ENCODE assay signal across 21 cellular contexts in the genomic region with DNA sequence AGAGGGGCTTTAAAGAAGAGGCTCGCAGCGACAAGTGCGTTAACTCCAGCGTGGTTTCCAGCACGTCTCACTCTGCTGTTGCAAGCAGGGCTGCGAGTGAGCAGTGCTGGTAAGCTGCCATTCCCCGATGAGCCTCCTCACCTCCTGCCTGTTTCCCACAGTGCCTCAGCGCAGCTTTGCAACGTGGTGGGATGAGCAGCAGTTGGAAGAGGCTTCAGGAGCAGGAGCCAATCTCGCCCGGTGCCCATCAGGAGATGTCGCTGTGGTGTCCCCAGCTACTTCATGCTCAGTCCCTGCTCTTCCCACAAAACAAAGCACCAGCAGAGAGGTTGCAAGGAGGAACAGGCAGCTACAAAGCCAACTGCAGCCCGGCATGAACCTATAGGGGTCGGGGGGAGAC. TPM values are rescaled to one million over a fixed set of nuclear protein-coding genes. Genes with fewer than 3 reads are reported as not detected.
DNase-seq lines count a peak whose midpoint lies in the region; ATAC-seq and TF ChIP-seq lines count a peak whose summit lies in the region.
"Had no signal": no experiment of that assay in that cellular context is flagged by ENCODE, and none has a peak within 500 bp of the region (broad histone marks: within the 10 kb centered on the region; RNA-seq: fewer than 3 reads in every experiment).

No MANE protein-coding gene starts in this region.

- H3T11ph ChIP-seq in H9 (ENCODE audit: low read length) = no peak overlapping the region

- H3K56ac ChIP-seq in H9 (ENCODE audit: insufficient read length, low read depth, low read length) = no peak overlapping the region

- H3K9me3 Mint-ChIP-seq in H9 (no peaks in the 10 kb centered on the region), brain (peaks cover 0 to 6% (median 0%) of the 10 kb centered on the region in 5 experiments)
- H3K9me3 Mint-ChIP-seq: activated CD4-positive, alpha-beta memory T cell treated with anti-CD3 and anti-CD28 coated beads, Interleukin-2, amount 10 ng/mL, durations not matched to agents 7 days and 5 days; dendritic cell treated with granulocyte-macrophage colony-stimulating factor and Interleukin-4, amounts not matched to agents 40 ng/mL and 50 ng/mL, for 4 days had no signal

- no peak overlapping the region for H2BK20ac ChIP-seq in H9 (ENCODE audit: low read depth, low read length, poor library complexity, severe bottlenecking)

- peak; percentile 52 for DNase-seq in D341Med (ENCODE audit: low spot score)
- DNase-seq in H9 = peak; percentile 72
- DNase-seq in midbrain (lab: John Stamatoyannopoulos, UW) = peak; percentile 39
- no peak for DNase-seq in NCI-H1092 (lab: John Stamatoyannopoulos, UW)
- DNase-seq: activated CD4-positive, alpha-beta memory T cell treated with anti-CD3 and anti-CD28 coated beads, Interleukin-2, amount 10 ng/mL, durations not matched to agents 7 days and 5 days; activated CD4-positive, CD25-positive, alpha-beta regulatory T cell; activated T-cell treated with anti-CD3 and anti-CD28 coated beads, Interleukin-2, amount 50 U/mL, for 1 hour; adrenal gland; NCI-H1417 treated with DMSO at 0.1 percent for 48 hours; stimulated activated CD4-positive, alpha-beta T cell treated with anti-CD3 and anti-CD28 coated beads, Interleukin-12 subunit alpha, Interleukin-12 subunit beta, amount 100 ng/mL, for 4 hours had no signal

- H3K27ac ChIP-seq in H9 (ENCODE audit: insufficient read length, low read depth, low read length) = no peak overlapping the region
- H3K27ac ChIP-seq: adrenal gland, C4-2B, neutrophil, SK-N-MC had no signal

- H4K91ac ChIP-seq in H9 (ENCODE audit: insufficient read length, low read depth, low read length) = no peak overlapping the region

- H3K23me2 ChIP-seq in H9 (ENCODE audit: insufficient read length, low read depth, low read length, poor library complexity, severe bottlenecking) = peaks cover 19% of the 10 kb centered on the region

- H3K9me3 ChIP-seq in H9 (ENCODE audit: control insufficient read depth, low read depth, low read length) = no peaks in the 10 kb centered on the region
- H3K9me3 ChIP-seq: adrenal gland, neutrophil had no signal

- no peaks in the 10 kb centered on the region for H4K20me1 ChIP-seq in H9 (ENCODE audit: control insufficient read depth, insufficient read depth, insufficient read length)

- H3K4me3 Mint-ChIP-seq in H9 (no peak overlapping the region), brain (peak overlapping the region in 4 of 5 experiments; percentile 29 to 90 (median 41))
- H3K4me3 Mint-ChIP-seq: activated CD4-positive, alpha-beta memory T cell treated with anti-CD3 and anti-CD28 coated beads, Interleukin-2, amount 10 ng/mL, durations not matched to agents 7 days and 5 days; dendritic cell treated with granulocyte-macrophage colony-stimulating factor and Interleukin-4, amounts not matched to agents 40 ng/mL and 50 ng/mL, for 4 days had no signal

- H3K27ac Mint-ChIP-seq in H9 (no peak overlapping the region), brain (peak overlapping the region in 2 of 5 experiments; percentile 70 to 79)
- H3K27ac Mint-ChIP-seq: activated CD4-positive, alpha-beta memory T cell treated with anti-CD3 and anti-CD28 coated beads, Interleukin-2, amount 10 ng/mL, durations not matched to agents 7 days and 5 days; dendritic cell treated with granulocyte-macrophage colony-stimulating factor and Interleukin-4, amounts not matched to agents 40 ng/mL and 50 ng/mL, for 4 days had no signal

- no peaks in the 10 kb centered on the region for H3K79me1 ChIP-seq in H9 (ENCODE audit: insufficient read depth, low read depth, low read length, poor library complexity, severe bottlenecking)

- no peak overlapping the region for H3K4me2 ChIP-seq in H9 (ENCODE audit: insufficient read depth, insufficient read length, low read length)

- no CpG with 5 or more reads among the region's 14 CpGs for WGBS in H9 (ENCODE audit: extremely low coverage, insufficient read length, low lambda C conversion rate)

- peaks cover 72% of the 10 kb centered on the region for H3K27me3 Mint-ChIP-seq in H9 (ENCODE audit: low read depth)
- peaks cover 39% of the 10 kb centered on the region for H3K27me3 Mint-ChIP-seq in brain

- H3K36me3 Mint-ChIP-seq in H9 (ENCODE audit: insufficient read depth in 1 of 3, low read depth in 3 of 3) (no peaks in the 10 kb centered on the region), brain (no peaks in the 10 kb centered on the region)

- no peak overlapping the region for H2BK12ac ChIP-seq in H9 (ENCODE audit: insufficient read length, low read depth, low read length)

- H3K4me1 Mint-ChIP-seq in H9 = peaks cover 14 to 16% of the 10 kb centered on the region in 2 experiments
- peaks cover 53% of the 10 kb centered on the region for H3K4me1 Mint-ChIP-seq in brain
- H3K4me1 Mint-ChIP-seq: activated CD4-positive, alpha-beta memory T cell treated with anti-CD3 and anti-CD28 coated beads, Interleukin-2, amount 10 ng/mL, durations not matched to agents 7 days and 5 days had no signal

- no peak overlapping the region for H2BK5ac ChIP-seq in H9 (ENCODE audit: insufficient read length, low read length)

- no peak overlapping the region for H2BK120ac ChIP-seq in H9 (ENCODE audit: low read depth, low read length, poor library complexity, severe bottlenecking)

- H2AK5ac ChIP-seq in H9 (ENCODE audit: insufficient read length, low read length) = no peak overlapping the region

- no peak overlapping the region for H4K8ac ChIP-seq in H9 (replicated peaks; ENCODE audit: insufficient read length, low read depth, low read length)

- no peak overlapping the region for H2BK15ac ChIP-seq in H9 (ENCODE audit: low read depth, low read length)

- H3K4ac ChIP-seq in H9 (ENCODE audit: low read depth, low read length) = no peak overlapping the region

- no peak overlapping the region for H3K18ac ChIP-seq in H9 (ENCODE audit: insufficient read length, low read depth, low read length)

- ATAC-seq in SK-N-SH treated with all-trans-retinoic acid at 6 μM for 48 hours (no peak), HG03457 (IDR thresholded peaks at IDR 0.05; ENCODE audit: unreplicated experiment) (no peak), HG03378 (IDR thresholded peaks at IDR 0.05; ENCODE audit: unreplicated experiment) (no peak)

- no peaks in the 10 kb centered on the region for H3K4me1 ChIP-seq in H9 (ENCODE audit: insufficient read depth, low read length)
- H3K4me1 ChIP-seq: adrenal gland had no signal

- TF ChIP-seq CTCF in H9 (conservative IDR thresholded peaks at IDR 0.05) = 0 out of 3 replicates have a peak, but pooled peaks have one; percentile 13
- TF ChIP-seq CTCF in brain (conservative IDR thresholded peaks at IDR 0.05) = no peak

- no peak overlapping the region for H3K9ac ChIP-seq in H9 (ENCODE audit: extremely low read depth, insufficient read length, low read length)

- no peak overlapping the region for H3K23ac ChIP-seq in H9 (ENCODE audit: insufficient read length, low read depth, low read length)

- H3K14ac ChIP-seq in H9 (ENCODE audit: insufficient read depth, low read length) = no peak overlapping the region

- no peaks in the 10 kb centered on the region for H3K79me2 ChIP-seq in H9 (ENCODE audit: insufficient read depth, low read length)

- no peak overlapping the region for H4K5ac ChIP-seq in H9 (ENCODE audit: insufficient read length, low read depth, low read length)

- peaks cover 15% of the 10 kb centered on the region for H3K27me3 ChIP-seq in H9 (ENCODE audit: insufficient read depth, low read length)

- no peak overlapping the region for H2AFZ ChIP-seq in H9 (ENCODE audit: low read length)

TF ChIP-seq in SK-N-SH treated with all-trans-retinoic acid at 6 μM for 48 hours, 23 proteins besides CTCF, POLR2A, EP300 and RAD21 (continues in another document):
- no peak for TF ChIP-seq ZNF70 (CRISPR knock-in tag; IDR thresholded peaks at IDR 0.05)
- TF ChIP-seq, protein P1, sequence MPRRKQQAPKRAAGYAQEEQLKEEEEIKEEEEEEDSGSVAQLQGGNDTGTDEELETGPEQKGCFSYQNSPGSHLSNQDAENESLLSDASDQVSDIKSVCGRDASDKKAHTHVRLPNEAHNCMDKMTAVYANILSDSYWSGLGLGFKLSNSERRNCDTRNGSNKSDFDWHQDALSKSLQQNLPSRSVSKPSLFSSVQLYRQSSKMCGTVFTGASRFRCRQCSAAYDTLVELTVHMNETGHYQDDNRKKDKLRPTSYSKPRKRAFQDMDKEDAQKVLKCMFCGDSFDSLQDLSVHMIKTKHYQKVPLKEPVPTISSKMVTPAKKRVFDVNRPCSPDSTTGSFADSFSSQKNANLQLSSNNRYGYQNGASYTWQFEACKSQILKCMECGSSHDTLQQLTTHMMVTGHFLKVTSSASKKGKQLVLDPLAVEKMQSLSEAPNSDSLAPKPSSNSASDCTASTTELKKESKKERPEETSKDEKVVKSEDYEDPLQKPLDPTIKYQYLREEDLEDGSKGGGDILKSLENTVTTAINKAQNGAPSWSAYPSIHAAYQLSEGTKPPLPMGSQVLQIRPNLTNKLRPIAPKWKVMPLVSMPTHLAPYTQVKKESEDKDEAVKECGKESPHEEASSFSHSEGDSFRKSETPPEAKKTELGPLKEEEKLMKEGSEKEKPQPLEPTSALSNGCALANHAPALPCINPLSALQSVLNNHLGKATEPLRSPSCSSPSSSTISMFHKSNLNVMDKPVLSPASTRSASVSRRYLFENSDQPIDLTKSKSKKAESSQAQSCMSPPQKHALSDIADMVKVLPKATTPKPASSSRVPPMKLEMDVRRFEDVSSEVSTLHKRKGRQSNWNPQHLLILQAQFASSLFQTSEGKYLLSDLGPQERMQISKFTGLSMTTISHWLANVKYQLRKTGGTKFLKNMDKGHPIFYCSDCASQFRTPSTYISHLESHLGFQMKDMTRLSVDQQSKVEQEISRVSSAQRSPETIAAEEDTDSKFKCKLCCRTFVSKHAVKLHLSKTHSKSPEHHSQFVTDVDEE (CRISPR knock-in tag; IDR thresholded peaks at IDR 0.05) = no peak
- no peak for TF ChIP-seq BACH2 (CRISPR knock-in tag; IDR thresholded peaks at IDR 0.05; ENCODE audit: borderline replicate concordance)
- no peak for TF ChIP-seq CSDC2 (CRISPR knock-in tag; IDR thresholded peaks at IDR 0.05)
- TF ChIP-seq GLIS3 (CRISPR knock-in tag; IDR thresholded peaks at IDR 0.05) = no peak
- TF ChIP-seq SNAI2 (CRISPR knock-in tag; IDR thresholded peaks at IDR 0.05) = no peak
- no peak for TF ChIP-seq OSR1 (CRISPR knock-in tag; IDR thresholded peaks at IDR 0.05)
- TF ChIP-seq ARNTL (CRISPR knock-in tag; IDR thresholded peaks at IDR 0.05; ENCODE audit: borderline replicate concordance, low read depth) = no peak
- no peak for TF ChIP-seq TOX (CRISPR knock-in tag; IDR thresholded peaks at IDR 0.05; ENCODE audit: borderline replicate concordance)
- no peak for TF ChIP-seq ZNF565 (CRISPR knock-in tag; conservative IDR thresholded peaks at IDR 0.05; ENCODE audit: low read depth)
- TF ChIP-seq ISL1 (CRISPR knock-in tag; IDR thresholded peaks at IDR 0.05) = no peak
- TF ChIP-seq ZNF8 (CRISPR knock-in tag; IDR thresholded peaks at IDR 0.05) = no peak
- TF ChIP-seq TCF4 (CRISPR knock-in tag; IDR thresholded peaks at IDR 0.05; ENCODE audit: borderline replicate concordance) = no peak
- TF ChIP-seq ZFP30 (CRISPR knock-in tag; IDR thresholded peaks at IDR 0.05) = no peak

RNA-seq across cellular contexts. Expression of a gene that starts 2.4 kb away (rescaled TPM):
- total RNA-seq in H9 (2021) = 0.87 and 1.0 TPM in 2 replicates
- polyA plus RNA-seq in brain (ENCODE audit: insufficient read depth, low read depth, low replicate concordance) = 23.3 TPM
- total RNA-seq: A673, M059J, RPMI7951 had no signal

Comparison
In these comparisons a context has a peak if more than half of its experiments do, and no peak if none do; other contexts are left out.
1. H3K4me3 Mint-ChIP-seq: peak in brain (4 of 5); none in H9 (0 of 2).